In the genomic region with DNA sequence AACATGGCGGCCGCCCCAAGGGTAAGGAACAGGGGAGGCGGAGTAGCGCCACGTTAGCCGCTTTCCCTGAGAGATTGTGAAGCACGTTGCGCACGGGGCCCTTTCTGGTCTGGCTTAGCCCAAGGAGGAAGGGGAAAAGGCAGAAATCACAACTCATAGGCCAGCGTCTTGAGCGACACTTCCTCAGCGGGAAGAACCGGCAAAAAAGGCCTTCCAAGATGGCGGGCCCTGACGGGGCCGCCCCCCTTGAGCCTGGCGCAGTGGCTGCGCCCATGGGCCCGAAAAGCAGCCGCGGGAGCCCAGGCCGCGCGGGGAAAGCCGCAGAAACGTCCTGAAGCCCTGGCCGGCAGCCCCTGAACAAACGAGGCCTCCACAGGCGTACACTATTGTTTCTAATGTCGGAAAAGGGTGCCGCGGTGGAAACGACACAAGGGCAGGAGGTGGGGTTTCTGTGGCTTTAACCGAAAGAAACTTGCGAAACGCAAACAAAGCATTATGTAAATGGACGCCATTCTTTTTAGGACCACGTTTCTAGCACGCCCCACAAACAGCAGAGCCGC, we compare ENCODE assay signal across 8 cellular contexts. TPM values are rescaled to one million over a fixed set of nuclear protein-coding genes. Genes with fewer than 3 reads are reported as not detected.
DNase-seq lines count a peak whose midpoint lies in the region; ATAC-seq and TF ChIP-seq lines count a peak whose summit lies in the region.

No MANE protein-coding gene starts in this region.

- TF ChIP-seq CTCF in AG09309 (IDR thresholded peaks at IDR 0.05; ENCODE audit: control insufficient read depth, insufficient read depth, low read depth, low read length, missing control alignments) (no peak), right lobe of liver (IDR thresholded peaks at IDR 0.05) (no peak)

- H3K4me3 ChIP-seq in AG09309 (ENCODE audit: control insufficient read depth, low read depth, low read length) (peak overlapping the region; percentile 56), right lobe of liver (peak overlapping the region; percentile 63 to 91 (median 81))

- peak; percentile 33 for ATAC-seq in GM18909 (IDR thresholded peaks at IDR 0.05; ENCODE audit: poor library complexity, unreplicated experiment)
- ATAC-seq in HG03175 (IDR thresholded peaks at IDR 0.05; ENCODE audit: unreplicated experiment): peak; percentile 37
- ATAC-seq in right lobe of liver: peak; percentile 21 to 53 (median 50)

- DNase-seq in AG09309 (ENCODE audit: low read depth) (no peak), NCI-H510A (lab: John Stamatoyannopoulos, UW) (peak; percentile 67), dermis microvascular lymphatic vessel endothelial cell (ENCODE audit: low read depth in 2 of 2) (peak; percentile 81 to 93), right lobe of liver (peak; percentile 79 to 84 (median 82))
- peak; percentile 69 to 72 for DNase-seq in activated CD4-positive, alpha-beta T cell treated with anti-CD3 and anti-CD28 coated beads, Interleukin-2, amount 50 U/mL, for 24 hours (ENCODE audit: low read depth in 1 of 2, low spot score in 1 of 2)
- DNase-seq in stimulated activated CD4-positive, alpha-beta T cell treated with anti-CD3 and anti-CD28 coated beads, Interleukin-4, amount 100 ng/mL, for 1 hour: peak; percentile 71

- intact Hi-C loops in right lobe of liver (cut with DNase I): loop anchor here (2.0 to 5.0 kb wide), 2 partner anchors 56 kb away; no protein-coding TSS in a partner anchor

- no peaks in the 10 kb centered on the region for H3K9me3 ChIP-seq in right lobe of liver

- H3K36me3 ChIP-seq in right lobe of liver: peaks cover 0 to 24% (median 10%) of the 10 kb centered on the region in 4 donors

- no peaks in the 10 kb centered on the region for H3K27me3 ChIP-seq in right lobe of liver

- TF ChIP-seq POLR2A in right lobe of liver (IDR thresholded peaks at IDR 0.05): peak; percentile 67

- peaks cover 0 to 39% (median 13%) of the 10 kb centered on the region in 4 donors for H3K4me1 ChIP-seq in right lobe of liver

- peak overlapping the region; percentile 100 for H3K27ac ChIP-seq in right lobe of liver

- under 1% methylated on average over 31 of the region's 40 CpGs for WGBS in right lobe of liver (ENCODE audit: insufficient coverage, low coverage, low lambda C conversion rate, missing lambda C conversion rate)

RNA-seq across cellular contexts. Expression of a gene that starts 0.9 kb away (rescaled TPM):
- total RNA-seq in dermis microvascular lymphatic vessel endothelial cell: 35.3 and 71.7 TPM in 2 replicates
- total RNA-seq in right lobe of liver: 100 to 1,000 TPM; 147 to 220 (median 178) TPM
